ENCODE assay signal across 1 cellular context in the genomic region with DNA sequence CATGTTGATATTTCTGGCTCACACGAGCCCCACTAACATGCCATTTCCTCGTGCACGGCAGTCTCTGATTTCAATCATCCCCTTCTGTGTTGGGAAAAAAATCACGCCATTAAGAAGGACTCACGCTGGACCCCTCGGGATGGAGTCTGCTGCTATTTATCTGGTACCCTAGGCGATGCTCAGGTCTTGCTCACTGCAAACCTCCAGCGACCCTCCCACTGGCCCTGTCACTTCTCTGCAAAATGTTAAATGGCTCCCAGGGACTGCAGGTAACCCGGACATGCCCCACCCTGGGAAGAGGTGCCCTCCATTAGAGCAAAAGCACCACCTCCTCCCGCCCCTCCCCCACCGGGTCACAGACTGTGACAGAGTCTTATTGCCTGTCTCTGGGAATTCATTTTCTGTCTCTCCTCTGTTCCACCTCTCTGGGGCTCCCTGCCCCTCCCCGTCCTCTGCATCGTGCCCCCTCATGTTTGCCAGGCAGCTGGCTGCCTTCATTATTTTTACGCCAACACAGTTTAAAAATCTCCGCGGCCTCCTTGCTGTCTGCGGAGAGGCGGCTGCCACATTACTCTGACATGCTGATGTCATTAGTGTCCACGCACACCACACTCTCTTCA.
TF ChIP-seq lines count a peak whose summit lies in the region.

No MANE protein-coding gene starts in this region.

TF ChIP-seq in H1, 55 proteins besides CTCF, POLR2A, EP300 and RAD21:
- no peak for TF ChIP-seq CBX5 (IDR thresholded peaks at IDR 0.05; ENCODE audit: low read depth, low read length)
- TF ChIP-seq GABPA (IDR thresholded peaks at IDR 0.05; ENCODE audit: borderline replicate concordance, insufficient read depth, low read length): no peak
- no peak for TF ChIP-seq ATF2 (IDR thresholded peaks at IDR 0.05; ENCODE audit: low read length)
- TF ChIP-seq SP2 (IDR thresholded peaks at IDR 0.05; ENCODE audit: low read length): no peak
- no peak for TF ChIP-seq NANOG (IDR thresholded peaks at IDR 0.05; ENCODE audit: insufficient read depth, low read depth, low read length, poor library complexity, severe bottlenecking)
- no peak for TF ChIP-seq TEAD4 (IDR thresholded peaks at IDR 0.05; ENCODE audit: low read depth, low read length)
- TF ChIP-seq, protein P1, sequence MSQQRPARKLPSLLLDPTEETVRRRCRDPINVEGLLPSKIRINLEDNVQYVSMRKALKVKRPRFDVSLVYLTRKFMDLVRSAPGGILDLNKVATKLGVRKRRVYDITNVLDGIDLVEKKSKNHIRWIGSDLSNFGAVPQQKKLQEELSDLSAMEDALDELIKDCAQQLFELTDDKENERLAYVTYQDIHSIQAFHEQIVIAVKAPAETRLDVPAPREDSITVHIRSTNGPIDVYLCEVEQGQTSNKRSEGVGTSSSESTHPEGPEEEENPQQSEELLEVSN (IDR thresholded peaks at IDR 0.05): no peak
- TF ChIP-seq SAP30 (IDR thresholded peaks at IDR 0.05; ENCODE audit: insufficient read depth, insufficient replicate concordance, low read length): no peak
- no peak for TF ChIP-seq KDM5A (IDR thresholded peaks at IDR 0.05; ENCODE audit: low read length)
- no peak for TF ChIP-seq SRF (IDR thresholded peaks at IDR 0.05; ENCODE audit: low read depth, low read length)
- no peak for TF ChIP-seq SIRT6 (IDR thresholded peaks at IDR 0.05; ENCODE audit: low read length)
- no peak for TF ChIP-seq CREB1 (IDR thresholded peaks at IDR 0.05)
- no peak for TF ChIP-seq CHD1 (IDR thresholded peaks at IDR 0.05; ENCODE audit: low read depth, low read length)
- TF ChIP-seq HDAC2 (IDR thresholded peaks at IDR 0.05; ENCODE audit: borderline replicate concordance in 1 of 2, low read depth in 2 of 2, low read length in 2 of 2): no peak
- no peak for TF ChIP-seq KDM4A (IDR thresholded peaks at IDR 0.05; ENCODE audit: low read depth, low read length, severe bottlenecking)
- no peak for TF ChIP-seq FOSL1 (IDR thresholded peaks at IDR 0.05; ENCODE audit: insufficient read depth, low read depth, low read length)
- no peak for TF ChIP-seq RXRA (IDR thresholded peaks at IDR 0.05; ENCODE audit: insufficient read depth, low read depth, low read length)
- no peak for TF ChIP-seq SIX5 (IDR thresholded peaks at IDR 0.05; ENCODE audit: low read depth, low read length)
- TF ChIP-seq SP4 (IDR thresholded peaks at IDR 0.05; ENCODE audit: low read length): no peak
- TF ChIP-seq MAFK (IDR thresholded peaks at IDR 0.05; ENCODE audit: low read depth, low read length): no peak
